21 cellular contexts compared by ENCODE assay signal in the genomic region with DNA sequence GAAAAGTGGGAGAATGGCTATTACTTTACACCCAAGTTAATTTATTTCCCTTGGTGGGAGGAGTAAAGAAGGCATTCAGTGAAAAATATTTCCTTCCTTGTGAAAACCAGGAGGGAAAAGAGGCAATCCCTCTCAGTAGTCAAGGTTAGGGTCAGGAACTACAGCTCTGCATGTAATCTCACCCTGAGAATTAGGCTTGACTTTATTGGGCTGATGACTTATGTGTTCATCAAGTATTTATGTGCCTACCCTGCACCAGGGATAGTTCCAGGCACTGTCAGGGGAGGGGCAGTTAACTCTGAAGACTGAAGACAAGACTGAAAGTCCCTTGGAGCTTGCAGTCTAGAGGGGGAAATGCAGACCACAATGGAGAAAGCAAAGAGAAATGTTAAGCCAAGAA.
"Had no signal": no experiment of that assay in that cellular context is flagged by ENCODE, and none has a peak within 500 bp of the region (broad histone marks: within the 10 kb centered on the region; RNA-seq: fewer than 3 reads in every experiment).

No MANE protein-coding gene starts in this region.

- H3K4me3 Mint-ChIP-seq: immature natural killer cell had no signal

- DNase-seq: colonic mucosa; dermis blood vessel endothelial cell; dorsolateral prefrontal cortex; effector CD4-positive, alpha-beta T cell; effector memory CD4-positive, alpha-beta T cell; foreskin keratinocyte; heart left ventricle; hypothalamus; immature natural killer cell; islet precursor cell; kidney; kidney glomerular epithelial cell; left colon; left lung; left ventricle myocardium superior; lower lobe of right lung; mesenchymal stem cell; midbrain had no signal

- H3K27ac Mint-ChIP-seq: immature natural killer cell had no signal

- H3K36me3 ChIP-seq: colonic mucosa, esophagus muscularis mucosa, gastroesophageal sphincter, heart left ventricle, left lung, lower lobe of right lung had no signal

- ATAC-seq: foreskin keratinocyte, gastroesophageal sphincter, heart left ventricle, left colon, left lung, left ventricle myocardium superior, lower lobe of right lung had no signal

- H3K4me1 Mint-ChIP-seq: immature natural killer cell had no signal

- H3K4me3 ChIP-seq: colonic mucosa, dorsolateral prefrontal cortex, esophagus muscularis mucosa, gastroesophageal sphincter, heart left ventricle, hepatocyte, left lung, lower lobe of right lung had no signal

- H3K27ac ChIP-seq: colonic mucosa, dorsolateral prefrontal cortex, esophagus muscularis mucosa, foreskin keratinocyte, gastroesophageal sphincter, heart left ventricle, hepatocyte, left lung, lower lobe of right lung had no signal

- H3K9me3 ChIP-seq: colonic mucosa had no signal

- H3K27me3 ChIP-seq: colonic mucosa, dorsolateral prefrontal cortex, esophagus muscularis mucosa, gastroesophageal sphincter, heart left ventricle, hepatocyte, left lung had no signal
